In genomic region chrX:8306296-8306975, GRCh38 we compare ENCODE assay signal across 17 cellular contexts.
"Had no signal": no experiment of that assay in that cellular context is flagged by ENCODE, and none has a peak within 500 bp of the region (broad histone marks: within the 10 kb centered on the region; RNA-seq: fewer than 3 reads in every experiment).

No MANE protein-coding gene starts in this region.

- H3K4me3 ChIP-seq: heart right ventricle, left ventricle myocardium inferior, lower lobe of right lung, psoas muscle, sigmoid colon, skin epidermis had no signal

- DNase-seq: cerebellar nuclear complex; foreskin melanocyte; heart right ventricle; kidney; left cardiac atrium; left ventricle myocardium inferior; lower lobe of right lung; mesenchymal stem cell; naive B cell; psoas muscle; sigmoid colon; stimulated activated CD4-positive, alpha-beta T cell treated with anti-CD3 and anti-CD28 coated beads, Interleukin-2, amount 100 ng/mL, for 24 hours; stimulated activated CD4-positive, alpha-beta T cell treated with anti-CD3 and anti-CD28 coated beads, Interleukin-4, amount 100 ng/mL, for 4 hours; stimulated activated naive B cell treated with anti-CD40 and anti-IgM and Interleukin-4, amounts not matched to agents 10 μg/mL and 1 μg/mL and 100 μg/mL, for 72 hours; stimulated activated naive CD8-positive, alpha-beta T cell treated with anti-CD3 and anti-CD28 coated beads, Interleukin-15, amount 100 ng/mL, for 72 hours; trophoblast cell had no signal

- H3K9me3 ChIP-seq: left ventricle myocardium inferior, lower lobe of right lung, psoas muscle, sigmoid colon had no signal

- H3K27me3 ChIP-seq: heart right ventricle, sigmoid colon had no signal

- H3K36me3 ChIP-seq: heart right ventricle, left ventricle myocardium inferior, lower lobe of right lung, sigmoid colon had no signal
